ENCODE assay signal across 30 cellular contexts in genomic region chr22:20582171-20582511, GRCh38.
"Had no signal": no experiment of that assay in that cellular context is flagged by ENCODE, and none has a peak within 500 bp of the region (broad histone marks: within the 10 kb centered on the region; RNA-seq: fewer than 3 reads in every experiment).

No MANE protein-coding gene starts in this region.

- H3K27ac Mint-ChIP-seq: activated CD4-positive, alpha-beta memory T cell treated with anti-CD3 and anti-CD28 coated beads, Interleukin-2, amount 10 ng/mL, durations not matched to agents 7 days and 5 days; activated CD4-positive, alpha-beta T cell treated with anti-CD3 and anti-CD28 coated beads, Interleukin-2, amount 10 ng/mL, durations not matched to agents 7 days and 5 days; activated naive CD4-positive, alpha-beta T cell treated with anti-CD3 and anti-CD28 coated beads, Interleukin-2, amount 50 U/mL, for 24 hours; activated naive CD8-positive, alpha-beta T cell treated with anti-CD3 and anti-CD28 coated beads, Interleukin-2, amount 50 U/mL, for 24 hours; nephron; stimulated activated memory B cell treated with anti-CD40 and anti-IgM and Interleukin-4, amounts not matched to agents 10 μg/mL and 1 μg/mL and 100 μg/mL, for 72 hours; T-helper 17 cell; WTC11 had no signal

- H3K9me3 ChIP-seq: esophagus muscularis mucosa, heart right ventricle, mucosa of descending colon, neutrophil, pancreas, prostate gland, testis, transverse colon, vagina had no signal

- DNase-seq: activated CD4-positive, alpha-beta memory T cell treated with anti-CD3 and anti-CD28 coated beads, Interleukin-2, amount 10 ng/mL, durations not matched to agents 7 days and 5 days; activated CD4-positive, alpha-beta T cell treated with anti-CD3 and anti-CD28 coated beads for 1 hour; activated CD4-positive, alpha-beta T cell treated with anti-CD3 and anti-CD28 coated beads, Interleukin-2, amount 10 ng/mL, durations not matched to agents 7 days and 5 days; activated gamma-delta T cell; activated naive CD8-positive, alpha-beta T cell treated with anti-CD3 and anti-CD28 coated beads, Interleukin-2, amount 50 U/mL, for 24 hours; amygdala; caudate nucleus; foreskin melanocyte; heart right ventricle; mesendoderm; retina; stimulated activated CD4-positive, alpha-beta T cell treated with anti-CD3 and anti-CD28 coated beads, Interleukin-4, amount 100 ng/mL, for 24 hours; T-helper 17 cell; testis; transverse colon had no signal

- H3K27ac ChIP-seq: esophagus muscularis mucosa, heart right ventricle, neutrophil, pancreas, prostate gland, testis, transverse colon, vagina had no signal

- H3K4me3 ChIP-seq: esophagus muscularis mucosa, heart right ventricle, lung, mucosa of descending colon, pancreas, prostate gland, skin epidermis, testis, transverse colon, vagina had no signal

- H3K27me3 Mint-ChIP-seq: activated CD4-positive, alpha-beta memory T cell treated with anti-CD3 and anti-CD28 coated beads, Interleukin-2, amount 10 ng/mL, durations not matched to agents 7 days and 5 days; activated CD4-positive, alpha-beta T cell treated with anti-CD3 and anti-CD28 coated beads, Interleukin-2, amount 10 ng/mL, durations not matched to agents 7 days and 5 days; activated naive CD4-positive, alpha-beta T cell treated with anti-CD3 and anti-CD28 coated beads, Interleukin-2, amount 50 U/mL, for 24 hours; activated naive CD8-positive, alpha-beta T cell treated with anti-CD3 and anti-CD28 coated beads, Interleukin-2, amount 50 U/mL, for 24 hours; stimulated activated memory B cell treated with anti-CD40 and anti-IgM and Interleukin-4, amounts not matched to agents 10 μg/mL and 1 μg/mL and 100 μg/mL, for 72 hours; T-helper 17 cell had no signal

- H3K4me3 Mint-ChIP-seq: activated CD4-positive, alpha-beta memory T cell treated with anti-CD3 and anti-CD28 coated beads, Interleukin-2, amount 10 ng/mL, durations not matched to agents 7 days and 5 days; activated CD4-positive, alpha-beta T cell treated with anti-CD3 and anti-CD28 coated beads, Interleukin-2, amount 10 ng/mL, durations not matched to agents 7 days and 5 days; activated naive CD4-positive, alpha-beta T cell treated with anti-CD3 and anti-CD28 coated beads, Interleukin-2, amount 50 U/mL, for 24 hours; activated naive CD8-positive, alpha-beta T cell treated with anti-CD3 and anti-CD28 coated beads, Interleukin-2, amount 50 U/mL, for 24 hours; nephron; stimulated activated memory B cell treated with anti-CD40 and anti-IgM and Interleukin-4, amounts not matched to agents 10 μg/mL and 1 μg/mL and 100 μg/mL, for 72 hours; T-helper 17 cell; WTC11 had no signal

- ATAC-seq: activated naive CD8-positive, alpha-beta T cell treated with anti-CD3 and anti-CD28 coated beads, Interleukin-2, amount 50 U/mL, for 24 hours; left lobe of liver; mucosa of descending colon; pancreas; sciatic nerve; SK-N-SH treated with all-trans-retinoic acid at 6 μM for 48 hours; stimulated activated memory B cell treated with anti-CD40 and anti-IgM and Interleukin-4, amounts not matched to agents 10 μg/mL and 1 μg/mL and 100 μg/mL, for 72 hours; T-helper 17 cell; WTC11 had no signal

- H3K9me3 Mint-ChIP-seq: activated CD4-positive, alpha-beta memory T cell treated with anti-CD3 and anti-CD28 coated beads, Interleukin-2, amount 10 ng/mL, durations not matched to agents 7 days and 5 days; activated CD4-positive, alpha-beta T cell treated with anti-CD3 and anti-CD28 coated beads, Interleukin-2, amount 10 ng/mL, durations not matched to agents 7 days and 5 days; activated naive CD4-positive, alpha-beta T cell treated with anti-CD3 and anti-CD28 coated beads, Interleukin-2, amount 50 U/mL, for 24 hours; activated naive CD8-positive, alpha-beta T cell treated with anti-CD3 and anti-CD28 coated beads, Interleukin-2, amount 50 U/mL, for 24 hours; nephron; stimulated activated memory B cell treated with anti-CD40 and anti-IgM and Interleukin-4, amounts not matched to agents 10 μg/mL and 1 μg/mL and 100 μg/mL, for 72 hours; WTC11 had no signal

- H3K27me3 ChIP-seq: esophagus muscularis mucosa, heart right ventricle, neutrophil, pancreas, testis, transverse colon, vagina had no signal

- H3K4me1 Mint-ChIP-seq: nephron; stimulated activated memory B cell treated with anti-CD40 and anti-IgM and Interleukin-4, amounts not matched to agents 10 μg/mL and 1 μg/mL and 100 μg/mL, for 72 hours; WTC11 had no signal

- H3K4me1 ChIP-seq: prostate gland had no signal
